ENCODE assay signal across 11 cellular contexts in genomic region chr4:143207555-143207954, GRCh38. TPM values are rescaled to one million over a fixed set of nuclear protein-coding genes. Genes with fewer than 3 reads are reported as not detected.
A peak's percentile ranks its signal among the peaks of the same experiment; 100 is the strongest.
DNase-seq lines count a peak whose midpoint lies in the region; ATAC-seq and TF ChIP-seq lines count a peak whose summit lies in the region.
"Had no signal": no experiment of that assay in that cellular context is flagged by ENCODE, and none has a peak within 500 bp of the region (broad histone marks: within the 10 kb centered on the region; RNA-seq: fewer than 3 reads in every experiment).

No MANE protein-coding gene starts in this region.

- TF ChIP-seq POLR2A in adrenal gland (IDR thresholded peaks at IDR 0.05): no peak
- no peak for TF ChIP-seq POLR2A in transverse colon (IDR thresholded peaks at IDR 0.05)

- H3K4me3 ChIP-seq in adrenal gland: no peak overlapping the region
- H3K4me3 ChIP-seq in transverse colon: no peak overlapping the region
- H3K4me3 ChIP-seq: ovary had no signal

- TF ChIP-seq CTCF in adrenal gland (IDR thresholded peaks at IDR 0.05) (peak; percentile 18 to 62 (median 46)), transverse colon (IDR thresholded peaks at IDR 0.05) (peak; percentile 47 to 51 (median 49))

- intact Hi-C loops in adrenal gland (cut with DNase I): loop anchor here in 1 of 2 donors (10.0 kb wide), 1 partner anchor 127 kb away; the partner anchor contains the start of gene GAB1
- intact Hi-C loops in left cardiac atrium (cut with DNase I): loop anchor here in 1 of 2 donors (10.0 kb wide), 1 partner anchor 127 kb away; the partner anchor contains the start of gene GAB1
- intact Hi-C loops in transverse colon (cut with DNase I; ENCODE audit: low total_unique reads): no loop called here

- no peak for TF ChIP-seq EP300 in transverse colon (IDR thresholded peaks at IDR 0.05; ENCODE audit: low read depth)

- ATAC-seq in left cardiac atrium (peak; percentile 50 to 62), GM21825 (IDR thresholded peaks at IDR 0.05; ENCODE audit: unreplicated experiment) (no peak)

- peak; percentile 23 for DNase-seq in DMS 273 (lab: John Stamatoyannopoulos, UW; ENCODE audit: unreplicated experiment)
- no peak for DNase-seq in DMS 273 treated with DMSO at 0.1 percent for 48 hours (lab: John Stamatoyannopoulos, UW)
- no peak for DNase-seq in adrenal gland
- DNase-seq in left cardiac atrium: no peak
- no peak for DNase-seq in transverse colon
- DNase-seq in NOMO-1 (lab: John Stamatoyannopoulos, UW; ENCODE audit: unreplicated experiment in 2 of 2): no peak
- DNase-seq in activated T-cell treated with anti-CD3 and anti-CD28 coated beads, Interleukin-2, amount 50 U/mL, for 1 hour: no peak
- DNase-seq: KG1, ovary had no signal

- H3K27me3 ChIP-seq in adrenal gland (no peaks in the 10 kb centered on the region), transverse colon (no peaks in the 10 kb centered on the region)
- H3K27me3 ChIP-seq: ovary had no signal

- H3K36me3 ChIP-seq in adrenal gland (replicated peaks in 1 of 2): peaks cover 0 to 37% of the 10 kb centered on the region in 2 donors
- H3K36me3 ChIP-seq in transverse colon: peaks cover 0 to 59% (median 19%) of the 10 kb centered on the region in 4 donors
- H3K36me3 ChIP-seq: ovary had no signal

- WGBS in adrenal gland, 4 donors: 12 to 19% (median 14%) methylated on average over 1 of the region's 1 CpG
- WGBS in transverse colon (ENCODE audit: low coverage in 1 of 2), 2 donors: 16 to 24% methylated on average over 1 of the region's 1 CpG

- H3K27ac ChIP-seq in adrenal gland: no peak overlapping the region
- no peak overlapping the region for H3K27ac ChIP-seq in transverse colon
- H3K27ac ChIP-seq: 22Rv1, ovary had no signal

- peaks cover 0 to 5% of the 10 kb centered on the region in 2 donors for H3K4me1 ChIP-seq in adrenal gland (replicated peaks in 1 of 2)
- peaks cover 0 to 4% (median 0%) of the 10 kb centered on the region in 4 donors for H3K4me1 ChIP-seq in transverse colon

- in situ Hi-C loops in transverse colon (cut with MboI; ENCODE audit: low pct_ligation_motif_present in 1 of 4, low pct_unique_long_range_greater_than_20kb in 1 of 4, low sequenced_read_pairs in 3 of 4): loop anchor here (10.0 to 25.0 kb wide), 3 partner anchors 267 to 280 kb away; no protein-coding TSS in a partner anchor

- no peaks in the 10 kb centered on the region for H3K9me3 ChIP-seq in adrenal gland (replicated peaks in 1 of 3)
- no peaks in the 10 kb centered on the region for H3K9me3 ChIP-seq in transverse colon
- H3K9me3 ChIP-seq: ovary had no signal

RNA-seq across cellular contexts. Expression of gene USP38, which starts 22.8 kb away (rescaled TPM):
- 10 to 100 TPM; 17.5 to 37.4 (median 22.8) TPM for total RNA-seq in adrenal gland
- polyA plus RNA-seq in adrenal gland: 10 to 100 TPM in 1 of 3 donors, 1 to 10 TPM in 2; 3.2 to 18.7 (median 3.5) TPM
- 10 to 100 TPM; 17.3 to 21.0 TPM for total RNA-seq in left cardiac atrium
- 10 to 100 TPM; 25.9 to 47.8 (median 41.4) TPM for total RNA-seq in transverse colon
